Comparison of ENCODE assay signal across 23 cellular contexts in the genomic region with DNA sequence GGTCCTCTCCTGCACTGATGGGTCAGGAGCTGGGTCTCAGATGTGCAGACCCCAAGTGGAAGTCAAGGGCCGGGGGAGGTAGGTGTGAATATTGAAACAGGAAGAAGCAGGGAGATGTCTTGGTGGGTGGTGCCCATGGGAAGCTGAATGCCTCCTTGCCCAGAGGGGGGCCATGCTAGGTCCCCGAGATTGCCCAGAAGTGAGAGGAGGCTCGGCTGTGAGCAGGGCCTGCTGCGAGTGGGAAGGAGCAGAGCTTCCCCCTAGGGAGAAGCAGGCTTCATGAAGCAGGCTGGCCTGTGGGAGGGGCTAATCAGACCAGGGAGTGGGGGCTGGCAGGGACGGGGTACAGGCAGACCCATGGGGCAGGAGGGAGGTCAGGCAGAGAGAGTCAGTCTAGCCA.
A peak's percentile ranks its signal among the peaks of the same experiment; 100 is the strongest.
DNase-seq lines count a peak whose midpoint lies in the region; ATAC-seq and TF ChIP-seq lines count a peak whose summit lies in the region.
"Had no signal": no experiment of that assay in that cellular context is flagged by ENCODE, and none has a peak within 500 bp of the region (broad histone marks: within the 10 kb centered on the region; RNA-seq: fewer than 3 reads in every experiment).

No MANE protein-coding gene starts in this region.

- H3K27ac Mint-ChIP-seq in stimulated activated naive B cell treated with anti-CD40 and anti-IgM and Interleukin-4, amounts not matched to agents 10 μg/mL and 1 μg/mL and 100 μg/mL, for 72 hours, result peak overlapping the region; percentile 44
- H3K27ac Mint-ChIP-seq: CD14-positive monocyte; CD4-positive, alpha-beta memory T cell; CD4-positive, CD25-positive, alpha-beta regulatory T cell; CD8-positive, alpha-beta memory T cell had no signal

- no peak overlapping the region for H3K27ac ChIP-seq in BLaER1 treated with 17β-estradiol and CSF1 and Interleukin-3, amounts not matched to agents 10 nM and 100 nM
- H3K27ac ChIP-seq in upper lobe of right lung, result no peak overlapping the region

- H3K4me2 ChIP-seq in BLaER1 treated with 17β-estradiol and CSF1 and Interleukin-3, amounts not matched to agents 10 nM and 100 nM, result peak overlapping the region in 7 of 11 experiments; percentile 22 to 43 (median 31); a peak in 9 of 22 replicates

- no peaks in the 10 kb centered on the region for H3K4me1 Mint-ChIP-seq in stimulated activated naive B cell treated with anti-CD40 and anti-IgM and Interleukin-4, amounts not matched to agents 10 μg/mL and 1 μg/mL and 100 μg/mL, for 72 hours
- H3K4me1 Mint-ChIP-seq: CD14-positive monocyte; CD4-positive, alpha-beta memory T cell; CD4-positive, CD25-positive, alpha-beta regulatory T cell; CD8-positive, alpha-beta memory T cell had no signal

- no peaks in the 10 kb centered on the region for H3K36me3 Mint-ChIP-seq in stimulated activated naive B cell treated with anti-CD40 and anti-IgM and Interleukin-4, amounts not matched to agents 10 μg/mL and 1 μg/mL and 100 μg/mL, for 72 hours
- H3K36me3 Mint-ChIP-seq: CD14-positive monocyte; CD4-positive, alpha-beta memory T cell; CD4-positive, CD25-positive, alpha-beta regulatory T cell; CD8-positive, alpha-beta memory T cell had no signal

- no peaks in the 10 kb centered on the region for H3K9me3 ChIP-seq in BLaER1 treated with 17β-estradiol and CSF1 and Interleukin-3, amounts not matched to agents 10 nM and 100 nM (replicated peaks in 1 of 11)
- no peaks in the 10 kb centered on the region for H3K9me3 ChIP-seq in upper lobe of right lung
- H3K9me3 ChIP-seq: BE2C had no signal

- 0 out of 22 replicates have a peak, but pooled peaks cover 0 to 6% (median 0%) of the 10 kb centered on the region in 11 experiments for H4K20me1 ChIP-seq in BLaER1 treated with 17β-estradiol and CSF1 and Interleukin-3, amounts not matched to agents 10 nM and 100 nM

- no peak overlapping the region for H3K4me3 Mint-ChIP-seq in stimulated activated naive B cell treated with anti-CD40 and anti-IgM and Interleukin-4, amounts not matched to agents 10 μg/mL and 1 μg/mL and 100 μg/mL, for 72 hours
- H3K4me3 Mint-ChIP-seq: CD14-positive monocyte; CD4-positive, alpha-beta memory T cell; CD4-positive, CD25-positive, alpha-beta regulatory T cell; CD8-positive, alpha-beta memory T cell had no signal

- no peaks in the 10 kb centered on the region for H3K27me3 ChIP-seq in BLaER1 treated with 17β-estradiol and CSF1 and Interleukin-3, amounts not matched to agents 10 nM and 100 nM
- H3K27me3 ChIP-seq in upper lobe of right lung, result no peaks in the 10 kb centered on the region
- H3K27me3 ChIP-seq: BE2C had no signal

- no peak for DNase-seq in stimulated activated naive B cell treated with anti-CD40 and anti-IgM and Interleukin-4, amounts not matched to agents 10 μg/mL and 1 μg/mL and 100 μg/mL, for 72 hours
- DNase-seq in upper lobe of right lung (peak; percentile 53), GOT3 (lab: John Stamatoyannopoulos, UW) (no peak)
- DNase-seq: 8988T; ACHN; BE2C; C1 segment of cervical spinal cord; CD4-positive, alpha-beta memory T cell; CD4-positive, CD25-positive, alpha-beta regulatory T cell; CD8-positive, alpha-beta memory T cell; COR-L47; DMS 273 treated with DMSO at 0.1 percent for 48 hours; DMS153; DMS53; DMS79; DND-41; EL; GDM1 had no signal

- H3K4me3 ChIP-seq in BLaER1 treated with 17β-estradiol and CSF1 and Interleukin-3, amounts not matched to agents 10 nM and 100 nM, result no peak overlapping the region
- H3K4me3 ChIP-seq in upper lobe of right lung, result no peak overlapping the region
- H3K4me3 ChIP-seq: GM12878 had no signal

- peaks cover 27 to 30% of the 10 kb centered on the region in 2 donors for H3K27me3 Mint-ChIP-seq in stimulated activated naive B cell treated with anti-CD40 and anti-IgM and Interleukin-4, amounts not matched to agents 10 μg/mL and 1 μg/mL and 100 μg/mL, for 72 hours
- H3K27me3 Mint-ChIP-seq: CD4-positive, CD25-positive, alpha-beta regulatory T cell had no signal

- no peak overlapping the region for H3K9ac ChIP-seq in BLaER1 treated with 17β-estradiol and CSF1 and Interleukin-3, amounts not matched to agents 10 nM and 100 nM

- H3K36me3 ChIP-seq in BLaER1 treated with 17β-estradiol and CSF1 and Interleukin-3, amounts not matched to agents 10 nM and 100 nM, result no peaks in the 10 kb centered on the region
- H3K36me3 ChIP-seq in upper lobe of right lung, result no peaks in the 10 kb centered on the region
- H3K36me3 ChIP-seq: BE2C had no signal

- peaks cover 0 to 17% (median 12%) of the 10 kb centered on the region in 10 experiments; a peak in 14 of 20 replicates for H3K4me1 ChIP-seq in BLaER1 treated with 17β-estradiol and CSF1 and Interleukin-3, amounts not matched to agents 10 nM and 100 nM
- no peaks in the 10 kb centered on the region for H3K4me1 ChIP-seq in upper lobe of right lung
- H3K4me1 ChIP-seq: BE2C had no signal

- intact Hi-C loops in upper lobe of right lung (cut with DNase I), result no loop called here

- H3K9me3 Mint-ChIP-seq in stimulated activated naive B cell treated with anti-CD40 and anti-IgM and Interleukin-4, amounts not matched to agents 10 μg/mL and 1 μg/mL and 100 μg/mL, for 72 hours, result peaks cover 1 to 2% of the 10 kb centered on the region in 2 donors

- ATAC-seq in stimulated activated naive B cell treated with anti-CD40 and anti-IgM and Interleukin-4, amounts not matched to agents 10 μg/mL and 1 μg/mL and 100 μg/mL, for 72 hours (replicated peaks), result no peak
- ATAC-seq in upper lobe of right lung, result no peak
- no peak for ATAC-seq in HG02678 (IDR thresholded peaks at IDR 0.05; ENCODE audit: unreplicated experiment)
- no peak for ATAC-seq in HG03457 (IDR thresholded peaks at IDR 0.05; ENCODE audit: unreplicated experiment)
- ATAC-seq: GM12878 had no signal

- TF ChIP-seq CTCF in upper lobe of right lung (IDR thresholded peaks at IDR 0.05), result no peak
